8 cellular contexts compared by ENCODE assay signal in genomic region chr10:113681533-113682470, GRCh38.
DNase-seq lines count a peak whose midpoint lies in the region; ATAC-seq and TF ChIP-seq lines count a peak whose summit lies in the region.

No MANE protein-coding gene starts in this region.

- H3K27ac Mint-ChIP-seq in activated naive CD8-positive, alpha-beta T cell treated with anti-CD3 and anti-CD28 coated beads, Interleukin-2, amount 50 U/mL, for 24 hours: peak overlapping the region; percentile 94
- peak overlapping the region; percentile 95 for H3K27ac Mint-ChIP-seq in stimulated activated naive CD8-positive, alpha-beta T cell treated with anti-CD3 and anti-CD28 coated beads, Interleukin-15, Interleukin-2, amounts not matched to agents 100 ng/mL and 50 ng/mL, for 24 hours

- TF ChIP-seq CTCF in WERI-Rb-1 (IDR thresholded peaks at IDR 0.05; ENCODE audit: low read depth, low read length): no peak

- ATAC-seq in GM19351 (IDR thresholded peaks at IDR 0.05; ENCODE audit: unreplicated experiment) (peak; percentile 61), HG03196 (IDR thresholded peaks at IDR 0.05; ENCODE audit: unreplicated experiment) (peak; percentile 62)
- peak; percentile 41 for ATAC-seq in activated naive CD8-positive, alpha-beta T cell treated with anti-CD3 and anti-CD28 coated beads, Interleukin-2, amount 50 U/mL, for 24 hours

- H4K20me1 ChIP-seq in BLaER1: no peaks in the 10 kb centered on the region; the same call in 1 of the 2 replicates

- H3K36me3 Mint-ChIP-seq in activated naive CD8-positive, alpha-beta T cell treated with anti-CD3 and anti-CD28 coated beads, Interleukin-2, amount 50 U/mL, for 24 hours (ENCODE audit: low read depth): peaks cover 28% of the 10 kb centered on the region
- peaks cover 42% of the 10 kb centered on the region for H3K36me3 Mint-ChIP-seq in stimulated activated naive CD8-positive, alpha-beta T cell treated with anti-CD3 and anti-CD28 coated beads, Interleukin-15, Interleukin-2, amounts not matched to agents 100 ng/mL and 50 ng/mL, for 24 hours (ENCODE audit: low read depth)

- H3K9ac ChIP-seq in BLaER1: no peak overlapping the region; the same call in 1 of the 2 replicates

- H3K4me1 Mint-ChIP-seq in activated naive CD8-positive, alpha-beta T cell treated with anti-CD3 and anti-CD28 coated beads, Interleukin-2, amount 50 U/mL, for 24 hours: peaks cover 49% of the 10 kb centered on the region
- H3K4me1 Mint-ChIP-seq in stimulated activated naive CD8-positive, alpha-beta T cell treated with anti-CD3 and anti-CD28 coated beads, Interleukin-15, Interleukin-2, amounts not matched to agents 100 ng/mL and 50 ng/mL, for 24 hours (ENCODE audit: low read depth): peaks cover 53% of the 10 kb centered on the region

- no peak overlapping the region; the same call in 1 of the 2 replicates for H3K27ac ChIP-seq in BLaER1
- no peak overlapping the region for H3K27ac ChIP-seq in WERI-Rb-1

- no peaks in the 10 kb centered on the region for H3K27me3 Mint-ChIP-seq in activated naive CD8-positive, alpha-beta T cell treated with anti-CD3 and anti-CD28 coated beads, Interleukin-2, amount 50 U/mL, for 24 hours
- no peaks in the 10 kb centered on the region for H3K27me3 Mint-ChIP-seq in stimulated activated naive CD8-positive, alpha-beta T cell treated with anti-CD3 and anti-CD28 coated beads, Interleukin-15, Interleukin-2, amounts not matched to agents 100 ng/mL and 50 ng/mL, for 24 hours

- H3K9me3 Mint-ChIP-seq in activated naive CD8-positive, alpha-beta T cell treated with anti-CD3 and anti-CD28 coated beads, Interleukin-2, amount 50 U/mL, for 24 hours: peaks cover 17% of the 10 kb centered on the region
- peaks cover 25% of the 10 kb centered on the region for H3K9me3 Mint-ChIP-seq in stimulated activated naive CD8-positive, alpha-beta T cell treated with anti-CD3 and anti-CD28 coated beads, Interleukin-15, Interleukin-2, amounts not matched to agents 100 ng/mL and 50 ng/mL, for 24 hours

- H3K4me3 Mint-ChIP-seq in activated naive CD8-positive, alpha-beta T cell treated with anti-CD3 and anti-CD28 coated beads, Interleukin-2, amount 50 U/mL, for 24 hours: peak overlapping the region; percentile 96
- H3K4me3 Mint-ChIP-seq in stimulated activated naive CD8-positive, alpha-beta T cell treated with anti-CD3 and anti-CD28 coated beads, Interleukin-15, Interleukin-2, amounts not matched to agents 100 ng/mL and 50 ng/mL, for 24 hours: peak overlapping the region; percentile 97

- H3K4me1 ChIP-seq in BLaER1: peaks cover 26% of the 10 kb centered on the region

- H3K4me3 ChIP-seq in BLaER1: no peak overlapping the region
- H3K4me3 ChIP-seq in WERI-Rb-1 (ENCODE audit: low read depth, low read length): no peak overlapping the region

- H3K4me2 ChIP-seq in BLaER1: peak overlapping the region; percentile 94

- no peaks in the 10 kb centered on the region for H3K27me3 ChIP-seq in BLaER1
- no peaks in the 10 kb centered on the region for H3K27me3 ChIP-seq in WERI-Rb-1 (ENCODE audit: insufficient read depth, low read depth, severe bottlenecking)

- H3K36me3 ChIP-seq in BLaER1 (peaks cover 18% of the 10 kb centered on the region; the same call in 1 of the 2 replicates), WERI-Rb-1 (no peaks in the 10 kb centered on the region)

- peaks cover 36% of the 10 kb centered on the region for H3K9me3 ChIP-seq in BLaER1
- peaks cover under 1% of the 10 kb centered on the region for H3K9me3 ChIP-seq in WERI-Rb-1 (ENCODE audit: severe bottlenecking)

- DNase-seq in activated naive CD8-positive, alpha-beta T cell treated with anti-CD3 and anti-CD28 coated beads, Interleukin-2, amount 50 U/mL, for 24 hours: peak; percentile 29
- DNase-seq in NCI-H345 (lab: John Stamatoyannopoulos, UW) (no peak), NCI-H2107 (lab: John Stamatoyannopoulos, UW) (no peak), WERI-Rb-1 (no peak)
